30 cellular contexts compared by ENCODE assay signal in the genomic region with DNA sequence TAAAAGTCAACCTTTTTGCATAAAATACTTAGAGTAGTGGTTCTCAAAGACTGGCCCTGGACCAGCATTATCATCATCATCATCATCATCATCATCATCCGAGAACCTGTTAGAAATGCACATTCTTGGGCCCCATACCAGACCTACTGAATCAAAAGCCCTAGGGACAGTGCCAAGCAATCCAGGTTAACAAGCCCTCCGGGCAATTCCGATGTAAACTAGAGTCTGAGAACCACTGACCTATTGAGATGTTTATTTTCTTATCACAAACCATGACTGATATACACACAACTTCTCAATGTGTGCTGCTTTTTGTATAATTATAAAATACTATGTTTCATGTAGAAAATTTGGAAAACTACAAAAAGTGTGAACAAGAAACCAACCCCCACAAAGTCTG.
"Had no signal": no experiment of that assay in that cellular context is flagged by ENCODE, and none has a peak within 500 bp of the region (broad histone marks: within the 10 kb centered on the region; RNA-seq: fewer than 3 reads in every experiment).

No MANE protein-coding gene starts in this region.

- FAIRE-seq: urothelium cell line had no signal

- H3K9ac ChIP-seq: neural progenitor cell, parathyroid adenoma had no signal

- H3K4me1 ChIP-seq: neural progenitor cell, parathyroid adenoma, psoas muscle, spleen, testis, tibial artery, transverse colon, upper lobe of left lung, vagina had no signal

- H2AFZ ChIP-seq: neural progenitor cell, parathyroid adenoma had no signal

- ATAC-seq: naive thymus-derived CD4-positive, alpha-beta T cell; natural killer cell; psoas muscle; right cardiac atrium; sciatic nerve; stimulated activated memory B cell treated with anti-CD40 and anti-IgM and Interleukin-4, amounts not matched to agents 10 μg/mL and 1 μg/mL and 100 μg/mL, for 72 hours; stimulated activated naive CD8-positive, alpha-beta T cell treated with anti-CD3 and anti-CD28 coated beads, Interleukin-15, amount 100 ng/mL, for 72 hours; stimulated activated naive CD8-positive, alpha-beta T cell treated with anti-CD3 and anti-CD28 coated beads, Interleukin-15, Interleukin-2, amounts not matched to agents 100 U/mL and 50 U/mL, for 24 hours had no signal

- H3K36me3 ChIP-seq: neural progenitor cell, ovary, spleen, suprapubic skin, tibial artery, transverse colon, upper lobe of left lung, vagina had no signal

- DNase-seq: naive thymus-derived CD4-positive, alpha-beta T cell; natural killer cell; occipital lobe; ovary; posterior cingulate gyrus; psoas muscle; right cardiac atrium; spleen; stimulated activated CD4-positive, alpha-beta T cell treated with anti-CD3 and anti-CD28 coated beads, Interleukin-12 subunit alpha, Interleukin-12 subunit beta, amount 100 ng/mL, for 4 hours; stimulated activated CD4-positive, alpha-beta T cell treated with anti-CD3 and anti-CD28 coated beads, Interleukin-1b, Interleukin-23, amount 100 ng/mL, for 48 hours; stimulated activated CD4-positive, alpha-beta T cell treated with anti-CD3 and anti-CD28 coated beads, Interleukin-4, amount 100 ng/mL, for 1 hour; stimulated activated CD4-positive, alpha-beta T cell treated with anti-CD3 and anti-CD28 coated beads, Interleukin-4, amount 100 ng/mL, for 4 hours; stimulated activated CD8-positive, alpha-beta memory T cell treated with anti-CD3 and anti-CD28 coated beads, Interleukin-4, amount 100 ng/mL, for 48 hours; stimulated activated naive CD4-positive, alpha-beta T cell; stimulated activated naive CD8-positive, alpha-beta T cell treated with anti-CD3 and anti-CD28 coated beads, Interleukin-15, amount 100 ng/mL, for 72 hours; stimulated activated naive CD8-positive, alpha-beta T cell treated with anti-CD3 and anti-CD28 coated beads, Interleukin-15, Interleukin-2, amounts not matched to agents 100 U/mL and 50 U/mL, for 24 hours; substantia nigra; testis; tibial artery; transverse colon; upper lobe of left lung had no signal

- H3K4me3 ChIP-seq: neural progenitor cell, ovary, psoas muscle, skin epidermis, smooth muscle cell, spleen, suprapubic skin, testis, tibial artery, transverse colon, upper lobe of left lung, vagina had no signal

- H3K27me3 ChIP-seq: neural progenitor cell, ovary, spleen, suprapubic skin, testis, tibial artery, transverse colon, upper lobe of left lung, vagina had no signal

- H3K4me2 ChIP-seq: neural progenitor cell, smooth muscle cell had no signal

- H3K27ac ChIP-seq: neural progenitor cell, ovary, parathyroid adenoma, psoas muscle, skin epidermis, spleen, suprapubic skin, testis, tibial artery, transverse colon, upper lobe of left lung, vagina had no signal

- H3K79me2 ChIP-seq: parathyroid adenoma had no signal

- H3K9me3 ChIP-seq: ovary, psoas muscle, spleen, suprapubic skin, testis, tibial artery, transverse colon, upper lobe of left lung, vagina had no signal
